9 cellular contexts compared by ENCODE assay signal in genomic region chr2:19361325-19361990, GRCh38. TPM values are rescaled to one million over a fixed set of nuclear protein-coding genes. Genes with fewer than 3 reads are reported as not detected.
A peak's percentile ranks its signal among the peaks of the same experiment; 100 is the strongest.
DNase-seq lines count a peak whose midpoint lies in the region; ATAC-seq and TF ChIP-seq lines count a peak whose summit lies in the region.
"Had no signal": no experiment of that assay in that cellular context is flagged by ENCODE, and none has a peak within 500 bp of the region (broad histone marks: within the 10 kb centered on the region; RNA-seq: fewer than 3 reads in every experiment).

No MANE protein-coding gene starts in this region.

- no peaks in the 10 kb centered on the region for H3K36me3 Mint-ChIP-seq in natural killer cell treated with Interleukin-12 subunit alpha and Interleukin-12 subunit beta and Interleukin-15 and Interleukin-18, amount 100 ng/mL, for 72 hours

- peak; percentile 42 for ATAC-seq in Panc1
- ATAC-seq in natural killer cell treated with Interleukin-12 subunit alpha and Interleukin-12 subunit beta and Interleukin-15 and Interleukin-18, amount 100 ng/mL, for 72 hours = peak; percentile 52 to 64

- H3K36me3 ChIP-seq in Panc1 (ENCODE audit: control insufficient read depth, insufficient read depth, low read length) (no peaks in the 10 kb centered on the region), esophagus (ENCODE audit: control insufficient read depth in 2 of 2, insufficient read depth in 2 of 2, low read length in 1 of 2) (no peaks in the 10 kb centered on the region)

- peaks cover 24 to 39% of the 10 kb centered on the region in 2 donors for H3K4me1 Mint-ChIP-seq in natural killer cell treated with Interleukin-12 subunit alpha and Interleukin-12 subunit beta and Interleukin-15 and Interleukin-18, amount 100 ng/mL, for 72 hours (ENCODE audit: low read depth in 2 of 2)

- peaks cover 15% of the 10 kb centered on the region; the same call in 1 of the 2 replicates for H3K4me1 ChIP-seq in Panc1 (ENCODE audit: control insufficient read depth, insufficient read depth, low read length)
- H3K4me1 ChIP-seq in esophagus (ENCODE audit: control insufficient read depth in 2 of 2, insufficient read depth in 2 of 2, low read length in 1 of 2) = peaks cover 7 to 18% of the 10 kb centered on the region in 2 donors

- H3K4me3 Mint-ChIP-seq in natural killer cell treated with Interleukin-12 subunit alpha and Interleukin-12 subunit beta and Interleukin-15 and Interleukin-18, amount 100 ng/mL, for 72 hours = peak overlapping the region; percentile 89

- H3K9me3 ChIP-seq in Panc1 (ENCODE audit: control insufficient read depth, insufficient read depth, low read depth, low read length) (no peaks in the 10 kb centered on the region), esophagus (ENCODE audit: control insufficient read depth in 2 of 2, insufficient read depth in 1 of 2, low read depth in 1 of 2, low read length in 1 of 2) (no peaks in the 10 kb centered on the region)

- no peaks in the 10 kb centered on the region for H3K9me3 Mint-ChIP-seq in natural killer cell treated with Interleukin-12 subunit alpha and Interleukin-12 subunit beta and Interleukin-15 and Interleukin-18, amount 100 ng/mL, for 72 hours

- TF ChIP-seq CTCF in Panc1 (IDR thresholded peaks at IDR 0.05) = no peak

- H3K27ac ChIP-seq in Panc1 (ENCODE audit: low read length) (no peak overlapping the region; the same call in 1 of the 2 replicates), esophagus (ENCODE audit: low read depth in 2 of 2, low read length in 1 of 2) (no peak overlapping the region)

- peaks cover 45 to 46% of the 10 kb centered on the region in 2 donors for H3K27me3 Mint-ChIP-seq in natural killer cell treated with Interleukin-12 subunit alpha and Interleukin-12 subunit beta and Interleukin-15 and Interleukin-18, amount 100 ng/mL, for 72 hours

- WGBS in esophagus, 2 donors = 15 to 17% methylated on average over 47 to 51 of the region's 51 CpGs

- CTCF ChIA-PET in Panc1 (lab: Charles Lee) = interaction anchor here (0.6 to 0.7 kb wide), 2 partner anchors 14 to 42 kb away, joined by 3 to 6 read pairs; no protein-coding TSS in a partner anchor

- BruUV-seq in Panc1 (replicated peaks; lab: Mats Ljungman, UMichigan) = no TSS peak

- POLR2A ChIA-PET in Panc1 (lab: Charles Lee) = no interaction called here

- H3K4me3 ChIP-seq in Panc1 (ENCODE audit: low read depth in 2 of 2, low read length in 2 of 2) = peak overlapping the region; percentile 38 to 67
- H3K4me3 ChIP-seq in esophagus (ENCODE audit: low read depth in 1 of 2, low read length in 2 of 2) = peak overlapping the region; percentile 53 to 72

- DNase-seq in AG20443 (ENCODE audit: low spot score) (peak; percentile 59), Panc1 (ENCODE audit: low read depth, low spot score) (no peak), DMS 273 treated with DMSO at 0.1 percent for 48 hours (lab: John Stamatoyannopoulos, UW) (no peak), DMS79 treated with DMSO at 0.1 percent for 48 hours (lab: John Stamatoyannopoulos, UW) (no peak), middle frontal gyrus (ENCODE audit: extremely low spot score, low spot score) (no peak)
- no peak for DNase-seq in natural killer cell treated with Interleukin-12 subunit alpha and Interleukin-12 subunit beta and Interleukin-15 and Interleukin-18, amount 100 ng/mL, for 72 hours (ENCODE audit: low spot score)
- no peak for DNase-seq in stimulated activated naive CD4-positive, alpha-beta T cell treated with Interleukin-2 at 50 U/mL for 16 hours (lab: John Stamatoyannopoulos, UW)
- DNase-seq: NCI-H524 treated with DMSO at 0.1 percent for 48 hours had no signal

- in situ Hi-C loops in Panc1 (cut with HindIII; ENCODE audit: low pct_unique_long_range_greater_than_20kb, low sequenced_read_pairs) = no loop called here

- H3K27me3 ChIP-seq in Panc1 (ENCODE audit: control insufficient read depth, insufficient read depth, low read length) (peaks cover 37% of the 10 kb centered on the region), esophagus (ENCODE audit: control insufficient read depth in 1 of 2, insufficient read depth in 2 of 2, low read length in 2 of 2) (peaks cover under 1 to 2% of the 10 kb centered on the region in 2 donors)

- peak overlapping the region; percentile 34 to 83 for H3K27ac Mint-ChIP-seq in natural killer cell treated with Interleukin-12 subunit alpha and Interleukin-12 subunit beta and Interleukin-15 and Interleukin-18, amount 100 ng/mL, for 72 hours

- intact Hi-C loops in Panc1 (cut with micrococcal nuclease; ENCODE audit: unreplicated experiment) = loop anchor here (5.0 to 10.0 kb wide), 3 partner anchors 383 to 977 kb away; no protein-coding TSS in a partner anchor

RNA-seq across cellular contexts. Expression of gene OSR1, which starts 3.0 kb away (rescaled TPM):
- total RNA-seq in Panc1 (2021; ENCODE audit: unreplicated experiment) = 4.4 TPM
- 5.1 TPM for polyA plus RNA-seq in Panc1 (2012; ENCODE audit: insufficient read length)
- 1 to 10 TPM; 1.1 to 1.7 TPM for polyA plus RNA-seq in esophagus
- total RNA-seq in natural killer cell treated with Interleukin-12 subunit alpha and Interleukin-12 subunit beta and Interleukin-15 and Interleukin-18, amount 100 ng/mL, for 72 hours = not detected
